Comparison of ENCODE assay signal across 18 cellular contexts in genomic region chr4:95360256-95360903, GRCh38.
"Had no signal": no experiment of that assay in that cellular context is flagged by ENCODE, and none has a peak within 500 bp of the region (broad histone marks: within the 10 kb centered on the region; RNA-seq: fewer than 3 reads in every experiment).

No MANE protein-coding gene starts in this region.

- H3K36me3 ChIP-seq: brain microvascular endothelial cell, gastroesophageal sphincter, left ventricle myocardium inferior, spleen, thoracic aorta had no signal

- H3K4me1 ChIP-seq: gastroesophageal sphincter, spleen had no signal

- H3K27me3 ChIP-seq: brain microvascular endothelial cell, gastroesophageal sphincter, spleen had no signal

- H3K9me3 Mint-ChIP-seq: activated CD4-positive, alpha-beta T cell treated with anti-CD3 and anti-CD28 coated beads, Interleukin-2, amount 10 ng/mL, durations not matched to agents 7 days and 5 days; activated naive CD4-positive, alpha-beta T cell treated with anti-CD3 and anti-CD28 coated beads, Interleukin-2, amount 50 U/mL, for 72 hours; activated T-cell treated with anti-CD3 and anti-CD28 coated beads, Interleukin-2, amount 50 U/mL, for 72 hours; dendritic cell treated with granulocyte-macrophage colony-stimulating factor and Interleukin-4, amounts not matched to agents 40 ng/mL and 50 ng/mL, for 4 days; endodermal cell; stimulated activated naive CD8-positive, alpha-beta T cell treated with anti-CD3 and anti-CD28 coated beads, Interleukin-15, Interleukin-2, amounts not matched to agents 100 ng/mL and 50 ng/mL, for 24 hours had no signal

- H3K27me3 Mint-ChIP-seq: activated CD4-positive, alpha-beta T cell treated with anti-CD3 and anti-CD28 coated beads, Interleukin-2, amount 10 ng/mL, durations not matched to agents 7 days and 5 days; dendritic cell treated with granulocyte-macrophage colony-stimulating factor and Interleukin-4, amounts not matched to agents 40 ng/mL and 50 ng/mL, for 4 days; natural killer cell treated with Interleukin-12 subunit alpha and Interleukin-12 subunit beta and Interleukin-15 and Interleukin-18, amount 100 ng/mL, for 72 hours; progenitor cell of endocrine pancreas; stimulated activated naive CD8-positive, alpha-beta T cell treated with anti-CD3 and anti-CD28 coated beads, Interleukin-15, Interleukin-2, amounts not matched to agents 100 ng/mL and 50 ng/mL, for 24 hours had no signal

- H3K27ac ChIP-seq: brain microvascular endothelial cell, gastroesophageal sphincter, left ventricle myocardium inferior, spleen, thoracic aorta had no signal

- H3K36me3 Mint-ChIP-seq: activated naive CD4-positive, alpha-beta T cell treated with anti-CD3 and anti-CD28 coated beads, Interleukin-2, amount 50 U/mL, for 72 hours; natural killer cell treated with Interleukin-12 subunit alpha and Interleukin-12 subunit beta and Interleukin-15 and Interleukin-18, amount 100 ng/mL, for 72 hours had no signal

- DNase-seq: activated CD4-positive, alpha-beta T cell treated with anti-CD3 and anti-CD28 coated beads, Interleukin-2, amount 10 ng/mL, durations not matched to agents 7 days and 5 days; activated CD8-positive, alpha-beta memory T cell treated with anti-CD3 and anti-CD28 coated beads, Interleukin-2, amount 50 U/mL, for 48 hours; activated gamma-delta T cell; activated T-cell treated with anti-CD3 and anti-CD28 coated beads, Interleukin-2, amount 50 U/mL, for 72 hours; amygdala; brain microvascular endothelial cell; cerebellar nuclear complex; endodermal cell; left ventricle myocardium inferior; spleen had no signal

- H3K27ac Mint-ChIP-seq: activated CD4-positive, alpha-beta T cell treated with anti-CD3 and anti-CD28 coated beads, Interleukin-2, amount 10 ng/mL, durations not matched to agents 7 days and 5 days; activated naive CD4-positive, alpha-beta T cell treated with anti-CD3 and anti-CD28 coated beads, Interleukin-2, amount 50 U/mL, for 72 hours; activated T-cell treated with anti-CD3 and anti-CD28 coated beads, Interleukin-2, amount 50 U/mL, for 72 hours; dendritic cell treated with granulocyte-macrophage colony-stimulating factor and Interleukin-4, amounts not matched to agents 40 ng/mL and 50 ng/mL, for 4 days; endodermal cell; natural killer cell treated with Interleukin-12 subunit alpha and Interleukin-12 subunit beta and Interleukin-15 and Interleukin-18, amount 100 ng/mL, for 72 hours; stimulated activated naive CD8-positive, alpha-beta T cell treated with anti-CD3 and anti-CD28 coated beads, Interleukin-15, Interleukin-2, amounts not matched to agents 100 ng/mL and 50 ng/mL, for 24 hours had no signal

- H3K4me3 ChIP-seq: gastroesophageal sphincter, left ventricle myocardium inferior, spleen, thoracic aorta had no signal

- H3K4me3 Mint-ChIP-seq: activated CD4-positive, alpha-beta T cell treated with anti-CD3 and anti-CD28 coated beads, Interleukin-2, amount 10 ng/mL, durations not matched to agents 7 days and 5 days; activated T-cell treated with anti-CD3 and anti-CD28 coated beads, Interleukin-2, amount 50 U/mL, for 72 hours; dendritic cell treated with granulocyte-macrophage colony-stimulating factor and Interleukin-4, amounts not matched to agents 40 ng/mL and 50 ng/mL, for 4 days; endodermal cell; natural killer cell treated with Interleukin-12 subunit alpha and Interleukin-12 subunit beta and Interleukin-15 and Interleukin-18, amount 100 ng/mL, for 72 hours; stimulated activated naive CD8-positive, alpha-beta T cell treated with anti-CD3 and anti-CD28 coated beads, Interleukin-15, Interleukin-2, amounts not matched to agents 100 ng/mL and 50 ng/mL, for 24 hours had no signal

- H3K9me3 ChIP-seq: gastroesophageal sphincter, left ventricle myocardium inferior, spleen, thoracic aorta had no signal

- ATAC-seq: activated naive CD4-positive, alpha-beta T cell treated with anti-CD3 and anti-CD28 coated beads, Interleukin-2, amount 50 U/mL, for 72 hours; activated T-cell treated with anti-CD3 and anti-CD28 coated beads, Interleukin-2, amount 50 U/mL, for 72 hours; gastroesophageal sphincter; natural killer cell treated with Interleukin-12 subunit alpha and Interleukin-12 subunit beta and Interleukin-15 and Interleukin-18, amount 100 ng/mL, for 72 hours; sciatic nerve had no signal
